In the genomic region with DNA sequence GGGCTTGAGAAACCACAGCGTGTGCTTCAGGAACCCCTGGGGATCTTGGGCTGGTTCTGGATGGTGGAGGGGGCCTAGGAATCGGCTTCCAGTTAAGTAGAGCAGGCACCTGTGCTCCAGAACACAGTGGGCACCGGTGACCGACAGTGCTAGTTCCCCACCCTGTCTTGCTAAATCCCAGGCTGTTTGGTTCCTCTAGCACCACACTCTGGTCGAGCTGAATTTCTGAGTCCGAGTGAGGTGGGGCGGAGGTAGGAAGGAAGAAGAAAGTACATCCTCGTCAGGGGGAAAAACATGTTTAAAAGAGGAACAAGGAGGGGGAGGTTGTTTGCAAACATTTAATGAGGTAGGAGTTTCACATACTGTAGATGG, we compare ENCODE assay signal across 8 cellular contexts. TPM values are rescaled to one million over a fixed set of nuclear protein-coding genes. Genes with fewer than 3 reads are reported as not detected.
DNase-seq lines count a peak whose midpoint lies in the region; ATAC-seq and TF ChIP-seq lines count a peak whose summit lies in the region.

No MANE protein-coding gene starts in this region.

- no peak for TF ChIP-seq POLR2A in esophagus muscularis mucosa (IDR thresholded peaks at IDR 0.05; ENCODE audit: low read depth)

- intact Hi-C loops in esophagus muscularis mucosa (cut with DNase I): no loop called here

- peaks cover 21% of the 10 kb centered on the region for H3K4me1 ChIP-seq in RWPE2 (ENCODE audit: insufficient read depth, poor library complexity, severe bottlenecking)
- H3K4me1 ChIP-seq in esophagus muscularis mucosa: peaks cover 51 to 88% (median 86%) of the 10 kb centered on the region in 4 donors

- H3K9me3 ChIP-seq in RWPE2 (ENCODE audit: severe bottlenecking) (no peaks in the 10 kb centered on the region), esophagus muscularis mucosa (no peaks in the 10 kb centered on the region)

- H3K36me3 Mint-ChIP-seq in activated CD8-positive, alpha-beta memory T cell treated with anti-CD3 and anti-CD28 coated beads, Interleukin-2, amount 10 ng/mL, durations not matched to agents 7 days and 5 days: peaks cover 2% of the 10 kb centered on the region

- peak overlapping the region; percentile 97 for H3K27ac Mint-ChIP-seq in activated CD8-positive, alpha-beta memory T cell treated with anti-CD3 and anti-CD28 coated beads, Interleukin-2, amount 10 ng/mL, durations not matched to agents 7 days and 5 days

- peak; percentile 71 for DNase-seq in activated CD8-positive, alpha-beta memory T cell treated with anti-CD3 and anti-CD28 coated beads, Interleukin-2, amount 10 ng/mL, durations not matched to agents 7 days and 5 days
- DNase-seq in activated CD8-positive, alpha-beta memory T cell treated with anti-CD3 and anti-CD28 coated beads, Interleukin-2, amount 50 U/mL, for 48 hours: no peak
- DNase-seq in RWPE2 (ENCODE audit: low spot score) (no peak), esophagus muscularis mucosa (ENCODE audit: extremely low spot score) (no peak), NCI-H526 treated with DMSO at 0.1 percent for 48 hours (lab: John Stamatoyannopoulos, UW) (no peak)
- peak; percentile 51 for DNase-seq in stimulated activated naive CD8-positive, alpha-beta T cell treated with anti-CD3 and anti-CD28 coated beads, Interleukin-15, Interleukin-2, amounts not matched to agents 100 U/mL and 50 U/mL, for 24 hours
- no peak for DNase-seq in stimulated activated CD4-positive, alpha-beta T cell treated with anti-CD3 and anti-CD28 coated beads, Interleukin-1b, Interleukin-23, amount 100 ng/mL, for 48 hours

- H3K27me3 ChIP-seq in RWPE2 (ENCODE audit: insufficient read depth, poor library complexity, severe bottlenecking) (no peaks in the 10 kb centered on the region), esophagus muscularis mucosa (no peaks in the 10 kb centered on the region)

- H3K4me3 ChIP-seq in RWPE2 (ENCODE audit: severe bottlenecking): no peak overlapping the region
- no peak overlapping the region for H3K4me3 ChIP-seq in esophagus muscularis mucosa

- H3K27me3 Mint-ChIP-seq in activated CD8-positive, alpha-beta memory T cell treated with anti-CD3 and anti-CD28 coated beads, Interleukin-2, amount 10 ng/mL, durations not matched to agents 7 days and 5 days: no peaks in the 10 kb centered on the region

- peak overlapping the region; percentile 73 for H3K4me3 Mint-ChIP-seq in activated CD8-positive, alpha-beta memory T cell treated with anti-CD3 and anti-CD28 coated beads, Interleukin-2, amount 10 ng/mL, durations not matched to agents 7 days and 5 days

- H3K36me3 ChIP-seq in RWPE2 (ENCODE audit: low read depth) (no peaks in the 10 kb centered on the region), esophagus muscularis mucosa (no peaks in the 10 kb centered on the region)

- H3K9me3 Mint-ChIP-seq in activated CD8-positive, alpha-beta memory T cell treated with anti-CD3 and anti-CD28 coated beads, Interleukin-2, amount 10 ng/mL, durations not matched to agents 7 days and 5 days (ENCODE audit: low read depth): no peaks in the 10 kb centered on the region

- peak overlapping the region; percentile 47 for H3K27ac ChIP-seq in RWPE2 (ENCODE audit: poor library complexity, severe bottlenecking)
- H3K27ac ChIP-seq in esophagus muscularis mucosa (replicated peaks in 1 of 4): peak overlapping the region; percentile 26 to 61 (median 56)

- WGBS in esophagus muscularis mucosa: 85% methylated on average over 8 of the region's 8 CpGs

- CTCF ChIA-PET in activated CD8-positive, alpha-beta memory T cell treated with anti-CD3 and anti-CD28 coated beads, Interleukin-2, amount 10 ng/mL, durations not matched to agents 7 days and 5 days (lab: Charles Lee): interaction anchor here (1.2 to 5.5 kb wide), 13 partner anchors 10 to 535 kb away, joined by 3 to 21 read pairs (median 6); partner anchors contain the start of gene SLC6A6

- TF ChIP-seq EP300 in esophagus muscularis mucosa (IDR thresholded peaks at IDR 0.05): no peak

- peaks cover 83% of the 10 kb centered on the region for H3K4me1 Mint-ChIP-seq in activated CD8-positive, alpha-beta memory T cell treated with anti-CD3 and anti-CD28 coated beads, Interleukin-2, amount 10 ng/mL, durations not matched to agents 7 days and 5 days

- ATAC-seq in activated CD8-positive, alpha-beta memory T cell treated with anti-CD3 and anti-CD28 coated beads, Interleukin-2, amount 10 ng/mL, durations not matched to agents 7 days and 5 days: peak; percentile 17
- ATAC-seq in HG02884 (IDR thresholded peaks at IDR 0.05; ENCODE audit: unreplicated experiment) (peak; percentile 25), RWPE2 (ENCODE audit: low read depth) (no peak)
- peak; percentile 17 for ATAC-seq in stimulated activated naive CD8-positive, alpha-beta T cell treated with anti-CD3 and anti-CD28 coated beads, Interleukin-15, Interleukin-2, amounts not matched to agents 100 U/mL and 50 U/mL, for 24 hours

- TF ChIP-seq CTCF in RWPE2 (IDR thresholded peaks at IDR 0.05; ENCODE audit: poor library complexity, severe bottlenecking): no peak
- no peak for TF ChIP-seq CTCF in esophagus muscularis mucosa (IDR thresholded peaks at IDR 0.05)

RNA-seq across cellular contexts. Expression of gene SLC6A6, which starts 29.1 kb away (rescaled TPM):
- 10 to 100 TPM; 55.3 to 64.6 TPM for total RNA-seq in activated CD8-positive, alpha-beta memory T cell treated with anti-CD3 and anti-CD28 coated beads, Interleukin-2, amount 10 ng/mL, durations not matched to agents 7 days and 5 days
- 10 to 100 TPM; 15.0 to 36.2 (median 23.7) TPM for total RNA-seq in esophagus muscularis mucosa

Comparison
In these comparisons a context has a peak if more than half of its experiments do, and no peak if none do; other contexts are left out.
1. DNase-seq: peak in activated CD8-positive, alpha-beta memory T cell treated with anti-CD3 and anti-CD28 coated beads, Interleukin-2, amount 10 ng/mL, durations not matched to agents 7 days and 5 days (single experiment) and stimulated activated naive CD8-positive, alpha-beta T cell treated with anti-CD3 and anti-CD28 coated beads, Interleukin-15, Interleukin-2, amounts not matched to agents 100 U/mL and 50 U/mL, for 24 hours (single experiment); none in activated CD8-positive, alpha-beta memory T cell treated with anti-CD3 and anti-CD28 coated beads, Interleukin-2, amount 50 U/mL, for 48 hours (single experiment), RWPE2 (single experiment), esophagus muscularis mucosa (single experiment), NCI-H526 treated with DMSO at 0.1 percent for 48 hours (single experiment) and stimulated activated CD4-positive, alpha-beta T cell treated with anti-CD3 and anti-CD28 coated beads, Interleukin-1b, Interleukin-23, amount 100 ng/mL, for 48 hours (single experiment).